In genomic region chr2:41860078-41860514, GRCh38 we compare ENCODE assay signal across 7 cellular contexts.
DNase-seq lines count a peak whose midpoint lies in the region; ATAC-seq, FAIRE-seq and TF ChIP-seq lines count a peak whose summit lies in the region.
"Not testable (repeated sequence)": the region's sequence is repeated elsewhere in the genome, so short reads cannot be mapped to it uniquely, and the experiment has no call there.

No MANE protein-coding gene starts in this region.

- H3K4me3 ChIP-seq in IMR-90 (ENCODE audit: insufficient read depth, low read depth, low read length); fibroblast of lung (replicated peaks in 1 of 4; ENCODE audit: control extremely low read depth in 1 of 4, insufficient read depth in 1 of 4, low read depth in 3 of 4, low read length in 4 of 4); pancreas: not testable (repeated sequence)
- H3K4me3 ChIP-seq in SJSA1: peak overlapping the region; percentile 11; the same call in 1 of the 2 replicates

- not testable (repeated sequence) for H3K79me2 ChIP-seq in fibroblast of lung (ENCODE audit: control insufficient read depth, insufficient read depth, low read length)

- peak overlapping the region; percentile 3; the same call in 1 of the 2 replicates for H3K4me2 ChIP-seq in IMR-90 (ENCODE audit: low read depth, low read length)
- peak overlapping the region; percentile 27 for H3K4me2 ChIP-seq in fibroblast of lung (ENCODE audit: extremely low read depth, insufficient read depth, low read length)

- H3K9me3 Mint-ChIP-seq in MCF 10A (ENCODE audit: unreplicated experiment): not testable (repeated sequence)

- peak overlapping the region; percentile 78 for H3K27ac Mint-ChIP-seq in MCF 10A (ENCODE audit: low read depth, unreplicated experiment)

- peaks cover 14% of the 10 kb centered on the region for H3K4me1 Mint-ChIP-seq in MCF 10A (ENCODE audit: insufficient read depth, unreplicated experiment)

- not testable (repeated sequence) for H3K9me3 ChIP-seq in IMR-90 (ENCODE audit: control insufficient read depth, insufficient read depth, low read length); SJSA1 (replicated peaks); fibroblast of lung (ENCODE audit: control insufficient read depth, insufficient read depth, low read depth, low read length); pancreas

- H3K36me3 Mint-ChIP-seq in MCF 10A (ENCODE audit: insufficient read depth, unreplicated experiment): not testable (repeated sequence)

- not testable (repeated sequence) for H3K27me3 Mint-ChIP-seq in MCF 10A (ENCODE audit: insufficient read depth, unreplicated experiment)

- H3K79me1 ChIP-seq in IMR-90 (ENCODE audit: low read depth in 1 of 2, low read length in 2 of 2): not testable (repeated sequence)

- not testable (repeated sequence) for H3K4me1 ChIP-seq in IMR-90 (ENCODE audit: control insufficient read depth, insufficient read depth, low read length); fibroblast of lung (ENCODE audit: control insufficient read depth, extremely low read depth, insufficient read depth, low read length)
- peaks cover 18% of the 10 kb centered on the region for H3K4me1 ChIP-seq in SJSA1 (replicated peaks)
- peaks cover 0 to 11% (median 7%) of the 10 kb centered on the region in 3 donors for H3K4me1 ChIP-seq in pancreas

- H2BK5ac ChIP-seq in IMR-90 (ENCODE audit: low read depth, low read length, poor library complexity, severe bottlenecking): peak overlapping the region; percentile 79

- H3K9me1 ChIP-seq in IMR-90 (ENCODE audit: insufficient read depth, low read length): not testable (repeated sequence)

- not testable (repeated sequence) for H3K36me3 ChIP-seq in IMR-90 (ENCODE audit: control insufficient read depth, insufficient read depth, low read length); SJSA1; fibroblast of lung (ENCODE audit: control insufficient read depth, insufficient read depth, low read length); pancreas

- H3K56ac ChIP-seq in IMR-90 (ENCODE audit: extremely low read depth, insufficient read depth, low read length): not testable (repeated sequence)

- H3K4me3 Mint-ChIP-seq in MCF 10A (ENCODE audit: unreplicated experiment): not testable (repeated sequence)

- H4K8ac ChIP-seq in IMR-90 (ENCODE audit: low read depth in 2 of 2, low read length in 2 of 2): peak overlapping the region in 1 of 2 experiments; percentile 48; a peak in 2 of 4 replicates

- not testable (repeated sequence) for TF ChIP-seq POLR2A in IMR-90 (IDR thresholded peaks at IDR 0.05; ENCODE audit: low read depth, low read length)

- not testable (repeated sequence) for TF ChIP-seq RAD21 in IMR-90 (IDR thresholded peaks at IDR 0.05; ENCODE audit: low read length)

- CTCF ChIA-PET in IMR-90 (lab: Yijun Ruan, JAX) (interaction anchor here (1.0 to 1.8 kb wide), 5 partner anchors 8 to 231 kb away, joined by 3 to 7 read pairs (median 4); no protein-coding TSS in a partner anchor), MCF 10A (lab: Yijun Ruan, JAX) (interaction anchor here (0.6 to 3.4 kb wide), 9 partner anchors 9 to 235 kb away, joined by 3 to 35 read pairs (median 6); no protein-coding TSS in a partner anchor)

- H3K27me3 ChIP-seq in IMR-90 (ENCODE audit: control insufficient read depth, insufficient read depth, low read length); SJSA1 (replicated peaks); fibroblast of lung (ENCODE audit: control insufficient read depth, insufficient read depth, low read length); pancreas: not testable (repeated sequence)

- peak overlapping the region; percentile 87; the same call in 2 of the 3 replicates for H2BK15ac ChIP-seq in IMR-90 (ENCODE audit: low read depth, low read length)

- H4K5ac ChIP-seq in IMR-90 (ENCODE audit: low read depth, low read length): peak overlapping the region; percentile 3

- peak overlapping the region; percentile 87 for H2BK120ac ChIP-seq in IMR-90 (ENCODE audit: low read depth, low read length)

- 0 out of 2 replicates have a peak overlapping the region, but pooled peaks have one; percentile 54 for H3K18ac ChIP-seq in IMR-90 (ENCODE audit: low read depth, low read length)

- H4K20me1 ChIP-seq in IMR-90 (ENCODE audit: insufficient read depth, low read length); fibroblast of lung (ENCODE audit: control insufficient read depth, extremely low read depth, insufficient read depth, low read length): not testable (repeated sequence)

- H3K23ac ChIP-seq in IMR-90 (ENCODE audit: low read depth, low read length): peak overlapping the region; percentile 56; the same call in 1 of the 2 replicates

- no CpG with 5 or more reads among the region's 7 CpGs for WGBS in IMR-90 (ENCODE audit: extremely low coverage in 2 of 2, insufficient read length in 1 of 2), 2 experiments
- 28 to 42% methylated on average over 7 of the region's 7 CpGs for WGBS in pancreas, 2 donors

- TF ChIP-seq CTCF in IMR-90 (conservative IDR thresholded peaks at IDR 0.05; ENCODE audit: low read depth, low read length); MCF 10A (IDR thresholded peaks at IDR 0.05; ENCODE audit: unreplicated experiment); fibroblast of lung (conservative IDR thresholded peaks at IDR 0.05 in 1 of 2, IDR thresholded peaks at IDR 0.05 in 1 of 2; ENCODE audit: low read depth in 1 of 2, low read length in 2 of 2); pancreas (IDR thresholded peaks at IDR 0.05): not testable (repeated sequence)

- H4K91ac ChIP-seq in IMR-90 (ENCODE audit: insufficient read depth, low read depth, low read length): peak overlapping the region; percentile 41

- H3K9ac ChIP-seq in IMR-90 (ENCODE audit: low read depth, low read length); fibroblast of lung (ENCODE audit: insufficient read depth, low read length): not testable (repeated sequence)

- H2AFZ ChIP-seq in IMR-90 (replicated peaks; ENCODE audit: low read length, poor library complexity) (peak overlapping the region; percentile 62), fibroblast of lung (ENCODE audit: low read length) (peak overlapping the region; percentile 9)

- in situ Hi-C loops in IMR-90 (cut with MboI; ENCODE audit: low sequenced_read_pairs): loop anchor here (25.0 kb wide), 1 partner anchor 802 kb away; no protein-coding TSS in a partner anchor

- dilution Hi-C loops in IMR-90 (cut with HindIII; ENCODE audit: low sequenced_read_pairs, unreplicated experiment): not testable (repeated sequence)

- POLR2A ChIA-PET in IMR-90 (lab: Charles Lee; ENCODE audit: unreplicated experiment): not testable (repeated sequence)
- POLR2A ChIA-PET in MCF 10A (lab: Yijun Ruan, JAX): interaction anchor here (0.8 to 1.8 kb wide), 8 partner anchors 9 to 388 kb away, joined by 3 to 18 read pairs (median 4); no protein-coding TSS in a partner anchor

- not testable (repeated sequence) for FAIRE-seq in pancreas (lab: Jason Lieb, UNC)

- intact Hi-C loops in IMR-90 (cut with micrococcal nuclease) (loop anchor here (10.0 kb wide), 1 partner anchor 465 kb away; no protein-coding TSS in a partner anchor), MCF 10A (cut with micrococcal nuclease) (loop anchor here (10.0 kb wide), 1 partner anchor 465 kb away; no protein-coding TSS in a partner anchor)
- intact Hi-C loops in left colon (cut with DNase I, micrococcal nuclease); pancreas (cut with DNase I): not testable (repeated sequence)

- peak overlapping the region; percentile 1; the same call in 1 of the 2 replicates for H2AK5ac ChIP-seq in IMR-90 (ENCODE audit: low read depth, low read length)

- H3K14ac ChIP-seq in IMR-90 (replicated peaks; ENCODE audit: low read depth, low read length): 0 out of 2 replicates have a peak overlapping the region, but pooled peaks have one; percentile 19

- H3K4ac ChIP-seq in IMR-90 (ENCODE audit: low read depth, low read length): peak overlapping the region; percentile 53; the same call in 1 of the 2 replicates

- not testable (repeated sequence) for BruUV-seq in IMR-90 (replicated peaks; lab: Mats Ljungman, UMichigan); MCF 10A (replicated peaks; lab: Mats Ljungman, UMichigan)

- peak overlapping the region; percentile 74 for H2BK20ac ChIP-seq in IMR-90 (ENCODE audit: low read depth, low read length)

- H2AK9ac ChIP-seq in IMR-90 (replicated peaks; ENCODE audit: low read depth, low read length, poor library complexity): not testable (repeated sequence)

- ATAC-seq in IMR-90 (ENCODE audit: low read depth) (peak; percentile 90), left colon (peak; percentile 87), pancreas (peak; percentile 76 to 88 (median 86))

- H3K27ac ChIP-seq in IMR-90 (ENCODE audit: insufficient read depth, low read length) (peak overlapping the region; percentile 6), SJSA1 (peak overlapping the region; percentile 51), fibroblast of lung (ENCODE audit: insufficient read depth, low read length) (peak overlapping the region; percentile 30), pancreas (peak overlapping the region in 2 of 4 donors; percentile 25 to 53)

- DNase-seq in EL (peak; percentile 84), IMR-90 (peak; percentile 73), SJSA1 (ENCODE audit: low read depth in 1 of 2, low spot score in 2 of 2) (peak; percentile 55 to 66), MCF 10A (ENCODE audit: unreplicated experiment) (peak; percentile 66), fibroblast of lung (ENCODE audit: low read depth in 2 of 2) (peak; percentile 63 to 68), left colon (peak in 1 of 2 donors; percentile 42), pancreas (peak in 1 of 6 donors; percentile 21)

TF ChIP-seq in IMR-90, 13 proteins besides CTCF, POLR2A, EP300 and RAD21:
- TF ChIP-seq BHLHE40 (IDR thresholded peaks at IDR 0.05; ENCODE audit: low read depth, low read length) (peak; percentile 12; the same call in 1 of the 2 replicates), FOS (IDR thresholded peaks at IDR 0.05; ENCODE audit: low read depth, low read length) (0 out of 2 replicates have a peak, but pooled peaks have one; percentile 50)
